ENCODE assay signal across 8 cellular contexts in the genomic region with DNA sequence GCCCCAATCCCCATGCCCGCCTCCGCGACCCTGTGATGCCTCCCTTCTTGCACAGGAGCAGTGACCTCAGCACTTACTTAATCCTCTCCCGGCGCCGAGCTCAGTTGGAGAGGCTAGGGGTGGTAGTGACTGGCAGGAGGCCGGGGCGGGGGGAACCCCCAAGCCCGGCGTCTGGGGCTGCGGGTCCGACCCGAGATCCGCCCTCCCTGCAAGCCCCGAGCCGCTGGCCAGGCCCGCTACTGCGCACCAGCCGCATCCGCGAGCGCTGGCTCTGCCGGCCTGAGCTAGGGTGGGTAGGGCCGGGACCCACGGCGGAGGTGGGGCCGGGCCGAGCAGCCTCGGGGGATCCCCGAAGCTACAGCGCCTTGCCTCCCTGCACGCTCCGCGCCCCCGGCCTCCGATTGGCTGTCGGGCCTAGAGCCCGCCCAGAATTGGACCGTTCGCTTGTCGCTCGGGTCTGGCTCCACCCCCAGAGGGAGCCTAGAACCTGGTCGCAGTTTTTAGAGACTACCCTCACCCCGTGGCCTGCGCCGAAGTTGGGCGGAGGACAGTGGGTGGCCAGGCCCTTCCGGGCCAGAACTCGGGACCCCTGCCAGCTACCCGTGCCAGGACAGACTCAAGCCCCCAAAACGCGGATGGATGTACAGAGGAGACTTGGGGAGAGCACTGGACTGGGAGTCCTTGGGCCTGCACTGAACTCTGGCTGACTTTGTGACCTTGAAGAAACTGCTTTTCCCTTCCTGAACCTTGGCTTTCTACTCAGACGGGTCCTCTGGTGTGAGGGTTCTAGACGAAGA. TPM values are rescaled to one million over a fixed set of nuclear protein-coding genes. Genes with fewer than 3 reads are reported as not detected.
DNase-seq lines count a peak whose midpoint lies in the region; ATAC-seq and TF ChIP-seq lines count a peak whose summit lies in the region.

A gene (minus strand): TSS at position 362 of the 797 bp plus-strand sequence. CDS start 2,048 bp downstream, outside the sequence.

- no peak within 1 kb of the TSS for H3K27ac ChIP-seq in HUES48 (ENCODE audit: low read depth, low read length)

- BruUV-seq in Caco-2 (replicated peaks; lab: Mats Ljungman, UMichigan) = no TSS peak

- H3K4me3 Mint-ChIP-seq in Caco-2 (ENCODE audit: unreplicated experiment) (peak within 1 kb of the TSS; percentile 94), nephron progenitor cell (peak within 1 kb of the TSS; percentile 97)

- no peaks in the 10 kb centered on the region for H3K27me3 ChIP-seq in Caco-2 (replicated peaks; ENCODE audit: control insufficient read depth, insufficient read depth, low read length)
- H3K27me3 ChIP-seq in HUES48 (ENCODE audit: control insufficient read depth, insufficient read depth, low read length) = peaks cover 10% of the 10 kb centered on the region

- TF ChIP-seq POLR2A in Raji (IDR thresholded peaks at IDR 0.05; ENCODE audit: insufficient read depth, low read depth, low read length) = peak; percentile 69

- H3K9me3 ChIP-seq in Caco-2 (no peaks in the 10 kb centered on the region), HUES48 (ENCODE audit: control insufficient read depth, insufficient read depth, low read length) (no peaks in the 10 kb centered on the region)

- H3K36me3 ChIP-seq in Caco-2 (ENCODE audit: control insufficient read depth, insufficient read depth, low read length) = no peaks in the 10 kb centered on the region
- no peaks in the 10 kb centered on the region for H3K36me3 ChIP-seq in HUES48 (ENCODE audit: control insufficient read depth, insufficient read depth, low read length)

- H3K4me3 ChIP-seq in Caco-2 (ENCODE audit: low read depth, low read length) (peak within 1 kb of the TSS; percentile 92), HUES48 (ENCODE audit: low read depth, low read length) (peak within 1 kb of the TSS; percentile 92)

- H3K27ac Mint-ChIP-seq in Caco-2 (ENCODE audit: unreplicated experiment) (peak within 1 kb of the TSS; percentile 81), nephron progenitor cell (peak within 1 kb of the TSS; percentile 90)

- H3K9me3 Mint-ChIP-seq in Caco-2 (ENCODE audit: unreplicated experiment) (no peaks in the 10 kb centered on the region), nephron progenitor cell (no peaks in the 10 kb centered on the region)

- no peaks in the 10 kb centered on the region for H3K4me1 Mint-ChIP-seq in Caco-2 (ENCODE audit: low read depth, unreplicated experiment)
- H3K4me1 Mint-ChIP-seq in nephron progenitor cell = peaks cover 24% of the 10 kb centered on the region

- 0 out of 2 replicates have a peak, but pooled peaks cover 5% of the 10 kb centered on the region for H3K4me1 ChIP-seq in Caco-2
- peaks cover 4% of the 10 kb centered on the region for H3K4me1 ChIP-seq in HUES48 (ENCODE audit: control insufficient read depth, insufficient read depth, low read length)

- POLR2A ChIA-PET in Caco-2 (lab: Charles Lee) = interaction anchor here (0.7 kb wide), 1 partner anchor 230 kb away, joined by 3 read pairs; no protein-coding TSS in a partner anchor

- peak; percentile 80 for ATAC-seq in GM21367 (IDR thresholded peaks at IDR 0.05; ENCODE audit: unreplicated experiment)
- ATAC-seq in stimulated activated naive CD8-positive, alpha-beta T cell treated with anti-CD3 and anti-CD28 coated beads, Interleukin-15, Interleukin-2, amounts not matched to agents 100 U/mL and 50 U/mL, for 24 hours = peak; percentile 82

- peak; percentile 84 to 87 for DNase-seq in Caco-2
- peak; percentile 94 for DNase-seq in activated effector memory CD4-positive, alpha-beta T cell treated with Interleukin-2 at 50 U/mL for 16 hours
- DNase-seq in fibroblast of the conjunctiva (ENCODE audit: low read depth) = peak; percentile 78
- peak; percentile 91 for DNase-seq in nephron progenitor cell
- DNase-seq in stimulated activated naive CD8-positive, alpha-beta T cell treated with anti-CD3 and anti-CD28 coated beads, Interleukin-15, Interleukin-2, amounts not matched to agents 100 U/mL and 50 U/mL, for 24 hours = peak; percentile 97

- intact Hi-C loops in Caco-2 (cut with micrococcal nuclease; ENCODE audit: unreplicated experiment) = no loop called here

- peaks cover 3% of the 10 kb centered on the region for H3K27me3 Mint-ChIP-seq in Caco-2 (ENCODE audit: insufficient read depth, unreplicated experiment)
- peaks cover 24% of the 10 kb centered on the region for H3K27me3 Mint-ChIP-seq in nephron progenitor cell (ENCODE audit: low read depth, poor library complexity)

- CTCF ChIA-PET in Caco-2 (lab: Charles Lee) = interaction anchor here (0.6 to 1.2 kb wide), 3 partner anchors 16 to 1360 kb away, joined by 3 to 4 read pairs (median 4); no protein-coding TSS in a partner anchor

- peaks cover 17% of the 10 kb centered on the region for H3K36me3 Mint-ChIP-seq in Caco-2 (ENCODE audit: insufficient read depth, unreplicated experiment)
- no peaks in the 10 kb centered on the region for H3K36me3 Mint-ChIP-seq in nephron progenitor cell (ENCODE audit: low read depth)

- H3K9ac ChIP-seq in HUES48 (ENCODE audit: low read depth, low read length) = peak within 1 kb of the TSS; percentile 43; the same call in 1 of the 2 replicates

- TF ChIP-seq CTCF in Caco-2 (IDR thresholded peaks at IDR 0.05; ENCODE audit: insufficient read depth in 1 of 2, low read depth in 1 of 2, low read length in 1 of 2, severe bottlenecking in 1 of 2, unreplicated experiment in 1 of 2) (no peak), nephron progenitor cell (IDR thresholded peaks at IDR 0.05) (no peak)

RNA-seq across cellular contexts. Expression of the gene that starts here (rescaled TPM):
- 1.6 and 2.1 TPM in 2 replicates for total RNA-seq in Caco-2 (2022)
